ENCODE assay signal across 6 cellular contexts in genomic region chr13:108428691-108429090, GRCh38.
"Had no signal": no experiment of that assay in that cellular context is flagged by ENCODE, and none has a peak within 500 bp of the region (broad histone marks: within the 10 kb centered on the region; RNA-seq: fewer than 3 reads in every experiment).

No MANE protein-coding gene starts in this region.

- H2AFZ ChIP-seq: GM23248 had no signal

- H3K4me3 ChIP-seq: GM23248, HAP-1, K562 had no signal

- H3K9me3 ChIP-seq: HAP-1 had no signal

- H3K27ac ChIP-seq: GM23248 had no signal

- DNase-seq: GM23248, GOT3, H7, IMR-90 had no signal

- ATAC-seq: K562 had no signal

- H3K4me1 ChIP-seq: HAP-1 had no signal

- H3K36me3 ChIP-seq: HAP-1 had no signal

- H3K9ac ChIP-seq: GM23248 had no signal
